1 cellular context compared by ENCODE assay signal in genomic region chr9:79623799-79624721, GRCh38.
TF ChIP-seq lines count a peak whose summit lies in the region.

No MANE protein-coding gene starts in this region.

TF ChIP-seq in GM12878, 131 proteins besides CTCF, POLR2A, EP300 and RAD21 (continued from another document and continues in another):
- peak; percentile 17 for TF ChIP-seq CUX1 (IDR thresholded peaks at IDR 0.05; ENCODE audit: insufficient replicate concordance, low read depth, low read length)
- TF ChIP-seq PKNOX1 (IDR thresholded peaks at IDR 0.05): peak; percentile 44; the same call in 1 of the 2 replicates
- no peak for TF ChIP-seq TBL1XR1 (IDR thresholded peaks at IDR 0.05; ENCODE audit: low read depth, low read length)
- TF ChIP-seq E2F8 (IDR thresholded peaks at IDR 0.05; ENCODE audit: low read depth, partially characterized antibody): no peak
- TF ChIP-seq KDM1A (IDR thresholded peaks at IDR 0.05; ENCODE audit: borderline replicate concordance): no peak
- TF ChIP-seq LARP7 (IDR thresholded peaks at IDR 0.05): no peak
- TF ChIP-seq USF2 (IDR thresholded peaks at IDR 0.05; ENCODE audit: borderline replicate concordance, low read depth, low read length): no peak
- no peak for TF ChIP-seq STAT1 (conservative IDR thresholded peaks at IDR 0.05)
- peak; percentile 71 for TF ChIP-seq ATF2 (IDR thresholded peaks at IDR 0.05; ENCODE audit: low read length)
- TF ChIP-seq MTA2 (IDR thresholded peaks at IDR 0.05; ENCODE audit: low read depth): peak; percentile 90
- TF ChIP-seq SREBF2 (IDR thresholded peaks at IDR 0.05; ENCODE audit: low read length): no peak
- TF ChIP-seq YY1 (IDR thresholded peaks at IDR 0.05; ENCODE audit: low read depth, low read length): 0 out of 2 replicates have a peak, but pooled peaks have one; percentile 33
- no peak for TF ChIP-seq ZNF274 (IDR thresholded peaks at IDR 0.05; ENCODE audit: insufficient read depth, insufficient read length)
- no peak for TF ChIP-seq SUZ12 (IDR thresholded peaks at IDR 0.05; ENCODE audit: unreplicated experiment)
- TF ChIP-seq JUND (IDR thresholded peaks at IDR 0.05; ENCODE audit: low read depth, low read length): no peak
- no peak for TF ChIP-seq CEBPB (IDR thresholded peaks at IDR 0.05; ENCODE audit: borderline replicate concordance in 1 of 2, low read depth in 2 of 2, low read length in 2 of 2)
- no peak for TF ChIP-seq RFX5 (IDR thresholded peaks at IDR 0.05; ENCODE audit: low read depth, low read length)
- TF ChIP-seq EED (IDR thresholded peaks at IDR 0.05; ENCODE audit: low read depth): peak; percentile 27
- TF ChIP-seq GABPA (IDR thresholded peaks at IDR 0.05; ENCODE audit: low read depth): 0 out of 2 replicates have a peak, but pooled peaks have one; percentile 25
- TF ChIP-seq RB1 (IDR thresholded peaks at IDR 0.05; ENCODE audit: borderline replicate concordance): no peak
- no peak for TF ChIP-seq BCLAF1 (IDR thresholded peaks at IDR 0.05)
- TF ChIP-seq NFYA (IDR thresholded peaks at IDR 0.05; ENCODE audit: borderline replicate concordance, low read depth, low read length): no peak
- no peak for TF ChIP-seq BRCA1 (IDR thresholded peaks at IDR 0.05; ENCODE audit: low read depth, low read length)
- peak; percentile 69 for TF ChIP-seq RUNX3 (IDR thresholded peaks at IDR 0.05; ENCODE audit: low read length)
- no peak for TF ChIP-seq MXI1 (IDR thresholded peaks at IDR 0.05; ENCODE audit: low read depth, low read length)
- peak; percentile 88 for TF ChIP-seq MEF2B (IDR thresholded peaks at IDR 0.05; ENCODE audit: partially characterized antibody, poor library complexity, severe bottlenecking)
- no peak for TF ChIP-seq CHD2 (IDR thresholded peaks at IDR 0.05; ENCODE audit: borderline replicate concordance, low read depth, low read length)
- peak; percentile 40; the same call in 1 of the 2 replicates for TF ChIP-seq ZBED1 (IDR thresholded peaks at IDR 0.05; ENCODE audit: borderline replicate concordance)
- TF ChIP-seq IRF4 (IDR thresholded peaks at IDR 0.05; ENCODE audit: low read depth, low read length): no peak
- peak; percentile 76 for TF ChIP-seq GATAD2B (conservative IDR thresholded peaks at IDR 0.05; ENCODE audit: low read depth)
- TF ChIP-seq E2F4 (IDR thresholded peaks at IDR 0.05; ENCODE audit: low read depth, low read length): no peak
- no peak for TF ChIP-seq ZNF24 (IDR thresholded peaks at IDR 0.05)
- no peak for TF ChIP-seq POLR2AphosphoS2 (IDR thresholded peaks at IDR 0.05; ENCODE audit: low read depth, low read length)
- TF ChIP-seq HCFC1 (IDR thresholded peaks at IDR 0.05; ENCODE audit: low read length): no peak
- no peak for TF ChIP-seq ZNF207 (IDR thresholded peaks at IDR 0.05; ENCODE audit: borderline replicate concordance)
- peak; percentile 62; the same call in 1 of the 2 replicates for TF ChIP-seq ZBTB33 (IDR thresholded peaks at IDR 0.05)
- TF ChIP-seq E4F1 (IDR thresholded peaks at IDR 0.05; ENCODE audit: borderline replicate concordance, partially characterized antibody): no peak
- TF ChIP-seq PAX8 (IDR thresholded peaks at IDR 0.05): no peak
- no peak for TF ChIP-seq SIX5 (IDR thresholded peaks at IDR 0.05; ENCODE audit: low read depth, low read length, severe bottlenecking)
- TF ChIP-seq DPF2 (IDR thresholded peaks at IDR 0.05): 0 out of 2 replicates have a peak, but pooled peaks have one; percentile 66
- no peak for TF ChIP-seq USF1 (IDR thresholded peaks at IDR 0.05; ENCODE audit: borderline replicate concordance, extremely low read length, insufficient read depth, low read depth, low read length)
